Comparison of ENCODE assay signal across 8 cellular contexts in genomic region chrX:104112326-104112951, GRCh38. TPM values are rescaled to one million over a fixed set of nuclear protein-coding genes. Genes with fewer than 3 reads are reported as not detected.
A peak's percentile ranks its signal among the peaks of the same experiment; 100 is the strongest.
DNase-seq lines count a peak whose midpoint lies in the region; ATAC-seq, FAIRE-seq and TF ChIP-seq lines count a peak whose summit lies in the region.

TSS of gene ZCCHC18 (plus strand) at chrX:104112523. CDS start at chrX:104114112, 1,589 bp downstream.

- H3K27me3 ChIP-seq in HUES6 (ENCODE audit: control insufficient read depth, insufficient read depth, low read length) (peaks cover 57% of the 10 kb centered on the region), RWPE2 (ENCODE audit: insufficient read depth, poor library complexity, severe bottlenecking) (no peaks in the 10 kb centered on the region), adipocyte (replicated peaks; ENCODE audit: control insufficient read depth, insufficient read depth, low read length) (peaks cover 49% of the 10 kb centered on the region), heart left ventricle (peaks cover 0 to 26% (median 0%) of the 10 kb centered on the region in 9 donors), pancreas (no peaks in the 10 kb centered on the region)

- H3K9ac ChIP-seq in HUES6 (ENCODE audit: low read length) = peak within 1 kb of the TSS; percentile 86
- H3K9ac ChIP-seq in adipocyte (ENCODE audit: low read length) = peak within 1 kb of the TSS; percentile 67

- TF ChIP-seq CTCF in RWPE2 (IDR thresholded peaks at IDR 0.05; ENCODE audit: poor library complexity, severe bottlenecking) (no peak), heart left ventricle (IDR thresholded peaks at IDR 0.05) (no peak), pancreas (IDR thresholded peaks at IDR 0.05) (no peak)

- H3K4me1 ChIP-seq in HUES6 (ENCODE audit: control insufficient read depth, insufficient read depth, low read length) (peaks cover 17% of the 10 kb centered on the region), RWPE2 (ENCODE audit: insufficient read depth, poor library complexity, severe bottlenecking) (no peaks in the 10 kb centered on the region), adipocyte (ENCODE audit: control insufficient read depth, insufficient read depth, low read length) (no peaks in the 10 kb centered on the region), heart left ventricle (peaks cover 0 to 13% (median 0%) of the 10 kb centered on the region in 12 donors), pancreas (no peaks in the 10 kb centered on the region)

- ATAC-seq in GM21526 (IDR thresholded peaks at IDR 0.05; ENCODE audit: low FRiP score, unreplicated experiment) (peak; percentile 82), RWPE2 (ENCODE audit: low read depth) (peak; percentile 55), heart left ventricle (peak; percentile 46 to 90 (median 84)), pancreas (peak; percentile 70 to 81 (median 76))

- H3K9me3 ChIP-seq in HUES6 (ENCODE audit: control insufficient read depth, insufficient read depth, low read depth, low read length) = no peaks in the 10 kb centered on the region
- H3K9me3 ChIP-seq in RWPE2 (ENCODE audit: severe bottlenecking) = no peaks in the 10 kb centered on the region
- no peaks in the 10 kb centered on the region for H3K9me3 ChIP-seq in adipocyte (ENCODE audit: control insufficient read depth, low read length)
- H3K9me3 ChIP-seq in heart left ventricle = no peaks in the 10 kb centered on the region
- no peaks in the 10 kb centered on the region for H3K9me3 ChIP-seq in pancreas

- no peaks in the 10 kb centered on the region for H3K36me3 ChIP-seq in HUES6 (ENCODE audit: control insufficient read depth, insufficient read depth, low read length)
- no peaks in the 10 kb centered on the region for H3K36me3 ChIP-seq in RWPE2 (ENCODE audit: low read depth)
- no peaks in the 10 kb centered on the region for H3K36me3 ChIP-seq in adipocyte (ENCODE audit: control insufficient read depth, insufficient read depth, low read length, severe bottlenecking)
- H3K36me3 ChIP-seq in heart left ventricle = no peaks in the 10 kb centered on the region
- H3K36me3 ChIP-seq in pancreas = no peaks in the 10 kb centered on the region

- H3K27ac ChIP-seq in HUES6 (ENCODE audit: low read depth, low read length) = no peak within 1 kb of the TSS; the same call in 1 of the 2 replicates
- H3K27ac ChIP-seq in RWPE2 (ENCODE audit: poor library complexity, severe bottlenecking) = no peak within 1 kb of the TSS
- peak within 1 kb of the TSS in 11 of 12 donors; percentile 51 to 84 (median 72) for H3K27ac ChIP-seq in heart left ventricle
- peak within 1 kb of the TSS in 1 of 4 donors; percentile 12 for H3K27ac ChIP-seq in pancreas

- TF ChIP-seq POLR2A in heart left ventricle (IDR thresholded peaks at IDR 0.05) = peak in 1 of 2 donors; percentile 33

- intact Hi-C loops in heart left ventricle (cut with DNase I) = no loop called here
- intact Hi-C loops in pancreas (cut with DNase I) = no loop called here

- H3K4me3 ChIP-seq in HUES6 (ENCODE audit: low read depth, low read length) (peak within 1 kb of the TSS; percentile 81), RWPE2 (ENCODE audit: severe bottlenecking) (peak within 1 kb of the TSS; percentile 37), adipocyte (ENCODE audit: low read length) (peak within 1 kb of the TSS; percentile 80), heart left ventricle (peak within 1 kb of the TSS; percentile 19 to 82 (median 62)), pancreas (peak within 1 kb of the TSS; percentile 15 to 54 (median 30))

- DNase-seq in EL (peak; percentile 58), RWPE2 (ENCODE audit: low spot score) (no peak), adipocyte (ENCODE audit: low read depth) (peak; percentile 74), heart left ventricle (peak; percentile 41 to 72 (median 58)), pancreas (peak in 4 of 6 donors; percentile 17 to 75 (median 46)), AML-193 (lab: John Stamatoyannopoulos, UW) (no peak)

- FAIRE-seq in pancreas (lab: Jason Lieb, UNC) = no peak

- WGBS in heart left ventricle, 4 donors = 0 to 37% (median 19%) methylated on average over 62 to 67 of the region's 67 CpGs
- 0 to 22% methylated on average over 53 to 67 of the region's 67 CpGs for WGBS in pancreas, 2 donors

RNA-seq across cellular contexts. Expression of gene ZCCHC18, which starts in this region (rescaled TPM):
- total RNA-seq in heart left ventricle = 1 to 10 TPM in 3 of 9 donors, under 1 TPM in 5, not detected in 1; 0.14 to 1.4 (median 0.91) TPM
- polyA plus RNA-seq in heart left ventricle = under 1 TPM; 0.38 to 0.51 TPM
- 1 to 10 TPM in 2 of 6 donors, under 1 TPM in 4; 0.05 to 1.5 (median 0.27) TPM for total RNA-seq in pancreas
- 1 to 10 TPM; 1.2 to 6.2 TPM for polyA plus RNA-seq in pancreas

Comparison
In these comparisons a context has a peak if more than half of its experiments do, and no peak if none do; other contexts are left out.
1. DNase-seq: peak in EL (single experiment), adipocyte (single experiment), heart left ventricle (5 of 5) and pancreas (4 of 6); none in RWPE2 (single experiment) and AML-193 (0 of 2).
2. H3K27ac ChIP-seq: peak in heart left ventricle (11 of 12); none in HUES6 (single experiment) and RWPE2 (single experiment).
3. H3K4me3 ChIP-seq: peak in every context shown above with its lines; median percentile 81 in HUES6; 80 in adipocyte; 62 in heart left ventricle; 37 in RWPE2; 30 in pancreas.
4. Peak in every context shown above with its lines, with median percentiles within 50 percentile points of each other: ATAC-seq.